In genomic region chr1:225882008-225882698, GRCh38 we compare ENCODE assay signal across 1 cellular context.
TF ChIP-seq lines count a peak whose summit lies in the region.

Gene TMEM63A (minus strand): TSS chr1:225882380. CDS start chr1:225877580, 4,800 bp downstream.

TF ChIP-seq in WTC11, 78 proteins besides CTCF, POLR2A, EP300 and RAD21 (continued from another document):
- TF ChIP-seq STAT6 (CRISPR knock-in tag; conservative IDR thresholded peaks at IDR 0.05; ENCODE audit: low read depth) (no peak), HMGA2 (CRISPR knock-in tag; IDR thresholded peaks at IDR 0.05) (no peak), ATF3 (CRISPR knock-in tag; conservative IDR thresholded peaks at IDR 0.05) (no peak), IRF1 (CRISPR knock-in tag; IDR thresholded peaks at IDR 0.05) (no peak), TCF7 (CRISPR knock-in tag; IDR thresholded peaks at IDR 0.05; ENCODE audit: low read depth) (no peak), PRRX2 (CRISPR knock-in tag; IDR thresholded peaks at IDR 0.05) (no peak), ZNF396 (CRISPR knock-in tag; IDR thresholded peaks at IDR 0.05; ENCODE audit: borderline replicate concordance) (no peak), NFATC4 (CRISPR knock-in tag; IDR thresholded peaks at IDR 0.05) (no peak), ATF1 (CRISPR knock-in tag; IDR thresholded peaks at IDR 0.05) (no peak), ESRRA (CRISPR knock-in tag; IDR thresholded peaks at IDR 0.05; ENCODE audit: borderline replicate concordance) (peak; percentile 45; the same call in 1 of the 2 replicates), SOX15 (CRISPR knock-in tag; IDR thresholded peaks at IDR 0.05) (no peak), ZBTB43 (CRISPR knock-in tag; IDR thresholded peaks at IDR 0.05) (no peak), GRHL2 (CRISPR knock-in tag; IDR thresholded peaks at IDR 0.05; ENCODE audit: insufficient replicate concordance, severe bottlenecking) (no peak), ZNF671 (CRISPR knock-in tag; IDR thresholded peaks at IDR 0.05) (no peak), SMAD4 (CRISPR knock-in tag; IDR thresholded peaks at IDR 0.05) (no peak), AR (CRISPR knock-in tag; IDR thresholded peaks at IDR 0.05) (no peak), ZSCAN18 (CRISPR knock-in tag; IDR thresholded peaks at IDR 0.05) (no peak), ZNF532 (CRISPR knock-in tag; IDR thresholded peaks at IDR 0.05; ENCODE audit: borderline replicate concordance) (no peak), ERG (CRISPR knock-in tag; IDR thresholded peaks at IDR 0.05) (no peak), FOXP1 (CRISPR knock-in tag; IDR thresholded peaks at IDR 0.05; ENCODE audit: borderline replicate concordance) (peak; percentile 39), ZNF263 (CRISPR knock-in tag; IDR thresholded peaks at IDR 0.05; ENCODE audit: low read depth) (no peak; the same call in 1 of the 2 replicates), GTF2I (CRISPR knock-in tag; conservative IDR thresholded peaks at IDR 0.05) (no peak), ATF2 (CRISPR knock-in tag; IDR thresholded peaks at IDR 0.05; ENCODE audit: borderline replicate concordance, low read depth) (no peak), ZNF512 (CRISPR knock-in tag; IDR thresholded peaks at IDR 0.05; ENCODE audit: borderline replicate concordance) (no peak), CREM (CRISPR knock-in tag; IDR thresholded peaks at IDR 0.05) (no peak), JUN (CRISPR knock-in tag; IDR thresholded peaks at IDR 0.05) (no peak), CDX4 (CRISPR knock-in tag; IDR thresholded peaks at IDR 0.05; ENCODE audit: borderline replicate concordance) (no peak), NR3C1 (CRISPR knock-in tag; conservative IDR thresholded peaks at IDR 0.05; ENCODE audit: low read depth) (no peak), ZNF317 (CRISPR knock-in tag; IDR thresholded peaks at IDR 0.05; ENCODE audit: borderline replicate concordance, low read depth) (no peak), TP53 (CRISPR knock-in tag; IDR thresholded peaks at IDR 0.05) (0 out of 2 replicates have a peak, but pooled peaks have one; percentile 71), IRF2 (CRISPR knock-in tag; IDR thresholded peaks at IDR 0.05; ENCODE audit: borderline replicate concordance, low read depth) (no peak), TEAD4 (CRISPR knock-in tag; IDR thresholded peaks at IDR 0.05) (no peak), ZNF219 (CRISPR knock-in tag; IDR thresholded peaks at IDR 0.05; ENCODE audit: borderline replicate concordance) (no peak), SP1 (CRISPR knock-in tag; conservative IDR thresholded peaks at IDR 0.05) (peak; percentile 67), NFE2L1 (CRISPR knock-in tag; IDR thresholded peaks at IDR 0.05) (peak; percentile 85; the same call in 1 of the 2 replicates), ZNF425 (CRISPR knock-in tag; conservative IDR thresholded peaks at IDR 0.05) (no peak), MYBL2 (CRISPR knock-in tag; IDR thresholded peaks at IDR 0.05) (no peak)
TF ChIP-seq in WTC11: peak in this region for 14.
